In the genomic region with DNA sequence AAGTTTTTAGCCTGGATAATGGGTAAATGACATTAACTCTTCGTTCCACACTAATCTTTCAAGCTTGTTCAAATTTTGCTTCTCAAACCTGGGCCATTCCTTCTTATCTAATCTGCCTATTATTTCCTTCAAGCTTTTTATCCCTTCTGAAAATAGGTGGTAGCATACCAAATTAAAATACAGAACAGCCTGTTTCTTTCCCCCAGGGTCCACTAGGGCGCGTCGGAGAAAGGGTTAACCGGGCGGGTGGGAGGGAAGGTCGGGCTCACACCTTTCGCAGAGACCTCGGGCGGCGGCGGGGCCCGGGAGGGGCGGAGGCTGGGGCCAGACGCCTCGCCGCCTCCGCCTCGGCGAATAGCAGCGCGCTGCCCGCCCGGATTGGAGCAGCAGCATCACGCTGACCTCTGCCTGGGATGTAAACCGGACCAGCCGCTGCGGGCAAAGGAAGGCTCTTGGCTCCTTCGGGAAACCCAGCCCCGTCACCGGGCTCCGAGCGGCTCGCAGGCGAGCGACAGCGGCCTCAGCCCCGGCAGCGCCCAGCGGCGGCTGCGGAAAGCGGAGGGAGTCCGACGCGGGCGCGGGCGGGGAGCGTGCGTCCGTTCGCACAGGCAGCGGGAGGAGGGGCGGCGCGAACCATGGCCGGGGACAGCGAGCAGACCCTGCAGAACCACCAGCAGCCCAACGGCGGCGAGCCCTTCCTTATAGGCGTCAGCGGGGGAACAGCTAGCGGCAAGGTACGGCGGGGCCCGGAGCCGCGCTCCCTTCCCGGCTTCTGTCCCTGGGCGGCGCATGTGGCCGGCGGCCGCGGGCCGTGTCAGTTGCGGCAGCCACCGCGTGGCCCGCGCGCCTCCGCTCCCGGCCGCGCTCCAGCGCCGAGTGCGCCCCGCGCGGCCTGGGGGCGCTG, we compare ENCODE assay signal across 8 cellular contexts. TPM values are rescaled to one million over a fixed set of nuclear protein-coding genes. Genes with fewer than 3 reads are reported as not detected.
A peak's percentile ranks its signal among the peaks of the same experiment; 100 is the strongest.
DNase-seq lines count a peak whose midpoint lies in the region; ATAC-seq lines count a peak whose summit lies in the region.

A gene (plus strand): TSS at position 416 of the 904 bp plus-strand sequence. CDS start 220 bp downstream, at position 636.

- POLR2A ChIA-PET in CD8-positive, alpha-beta memory T cell (lab: Charles Lee) = interaction anchor here (1.1 kb wide), 1 partner anchor 129 kb away, joined by 3 read pairs; a partner anchor contains a TSS

- DNase-seq in CD8-positive, alpha-beta memory T cell = peak; percentile 29 to 63 (median 37)
- peak; percentile 95 for DNase-seq in NCI-H82 (lab: John Stamatoyannopoulos, UW)
- DNase-seq in activated CD8-positive, alpha-beta memory T cell treated with anti-CD3 and anti-CD28 coated beads for 24 hours = peak; percentile 92
- peak; percentile 10 to 14 for DNase-seq in stimulated activated CD8-positive, alpha-beta memory T cell treated with anti-CD3 and anti-CD28 coated beads, Interleukin-2, amount 100 ng/mL, for 1 hour (ENCODE audit: low read depth in 2 of 2)

- H3K36me3 Mint-ChIP-seq in CD8-positive, alpha-beta memory T cell = peaks cover 0 to 7% (median 1%) of the 10 kb centered on the region in 3 donors

- no peaks in the 10 kb centered on the region for H3K27me3 Mint-ChIP-seq in CD8-positive, alpha-beta memory T cell

- H3K27ac Mint-ChIP-seq in CD8-positive, alpha-beta memory T cell = peak within 1 kb of the TSS; percentile 79 to 95 (median 88)

- no peaks in the 10 kb centered on the region for H3K9me3 ChIP-seq in CD8-positive, alpha-beta memory T cell (ENCODE audit: low read length)
- no peaks in the 10 kb centered on the region for H3K9me3 ChIP-seq in endocrine pancreas (ENCODE audit: control insufficient read depth, low read length)
- no peaks in the 10 kb centered on the region for H3K9me3 ChIP-seq in mesodermal cell (ENCODE audit: control insufficient read depth, low read length)

- H3K36me3 ChIP-seq in CD8-positive, alpha-beta memory T cell (ENCODE audit: insufficient read depth, low read length) = no peaks in the 10 kb centered on the region
- H3K36me3 ChIP-seq in endocrine pancreas (ENCODE audit: control insufficient read depth, insufficient read depth, low read length) = no peaks in the 10 kb centered on the region
- H3K36me3 ChIP-seq in mesodermal cell (ENCODE audit: control insufficient read depth, insufficient read depth, low read length) = peaks cover 13% of the 10 kb centered on the region

- H3K4me3 Mint-ChIP-seq in CD8-positive, alpha-beta memory T cell = peak within 1 kb of the TSS; percentile 95 to 100 (median 97)

- 0% methylated on average over 51 to 74 of the region's 95 CpGs for WGBS in mesodermal cell (ENCODE audit: insufficient coverage in 2 of 2), 2 experiments

- peaks cover 15% of the 10 kb centered on the region for H3K4me1 ChIP-seq in CD8-positive, alpha-beta memory T cell (ENCODE audit: insufficient read depth, low read length)
- peaks cover 6% of the 10 kb centered on the region for H3K4me1 ChIP-seq in endocrine pancreas (ENCODE audit: control insufficient read depth, insufficient read depth, low read length)
- H3K4me1 ChIP-seq in mesodermal cell (ENCODE audit: control insufficient read depth, insufficient read depth, low read length, poor library complexity, severe bottlenecking) = peaks cover 3% of the 10 kb centered on the region

- ATAC-seq in GM19328 (IDR thresholded peaks at IDR 0.05; ENCODE audit: unreplicated experiment) = peak; percentile 63
- ATAC-seq in HG03460 (IDR thresholded peaks at IDR 0.05; ENCODE audit: unreplicated experiment) = peak; percentile 61

- H3K4me1 Mint-ChIP-seq in CD8-positive, alpha-beta memory T cell = peaks cover 21 to 31% (median 22%) of the 10 kb centered on the region in 3 donors

- peak within 1 kb of the TSS; percentile 87 for H3K4me3 ChIP-seq in CD8-positive, alpha-beta memory T cell (ENCODE audit: low read length)
- peak within 1 kb of the TSS; percentile 89 for H3K4me3 ChIP-seq in endocrine pancreas (ENCODE audit: control insufficient read depth, insufficient read depth, low read length)
- peak within 1 kb of the TSS; percentile 82 for H3K4me3 ChIP-seq in mesodermal cell (ENCODE audit: extremely low read depth, insufficient read depth, low read length, poor library complexity, severe bottlenecking)

- CTCF ChIA-PET in CD8-positive, alpha-beta memory T cell (lab: Charles Lee) = interaction anchor here (1.2 kb wide), 1 partner anchor 58 kb away, joined by 3 read pairs; no protein-coding TSS in a partner anchor

- H3K9me3 Mint-ChIP-seq in CD8-positive, alpha-beta memory T cell = no peaks in the 10 kb centered on the region

- peak within 1 kb of the TSS; percentile 89 for H3K9ac ChIP-seq in endocrine pancreas (ENCODE audit: control insufficient read depth, insufficient read depth, low read length)

- no peaks in the 10 kb centered on the region for H3K27me3 ChIP-seq in CD8-positive, alpha-beta memory T cell (ENCODE audit: insufficient read depth, low read length, poor library complexity, severe bottlenecking)
- no peaks in the 10 kb centered on the region for H3K27me3 ChIP-seq in endocrine pancreas (ENCODE audit: control insufficient read depth, insufficient read depth, low read length)

- peak within 1 kb of the TSS; percentile 76 for H3K27ac ChIP-seq in CD8-positive, alpha-beta memory T cell (ENCODE audit: low read depth, low read length)
- H3K27ac ChIP-seq in mesodermal cell (ENCODE audit: low read depth, low read length, severe bottlenecking) = peak within 1 kb of the TSS; percentile 88

RNA-seq across cellular contexts. Expression of the gene that starts here (rescaled TPM):
- total RNA-seq in CD8-positive, alpha-beta memory T cell = 100 to 1,000 TPM in 1 of 2 experiments, 10 to 100 TPM in 1; 97.4 to 100 TPM
- 10.7 TPM for polyA plus RNA-seq in CD8-positive, alpha-beta memory T cell
- polyA plus RNA-seq in mesodermal cell (2013, experiment 1 of 2) = 43.9 TPM
- polyA plus RNA-seq in mesodermal cell (2013, experiment 2 of 2) = 43.2 TPM

Comparison
In these comparisons a context has a peak if more than half of its experiments do, and no peak if none do; other contexts are left out.
1. Peak in every context shown above with its lines: DNase-seq, ATAC-seq, H3K4me3 ChIP-seq and H3K27ac ChIP-seq.
2. DNase-seq: peak in every context shown above with its lines; median percentile 95 in NCI-H82; 92 in activated CD8-positive, alpha-beta memory T cell treated with anti-CD3 and anti-CD28 coated beads for 24 hours; 37 in CD8-positive, alpha-beta memory T cell; 12 in stimulated activated CD8-positive, alpha-beta memory T cell treated with anti-CD3 and anti-CD28 coated beads, Interleukin-2, amount 100 ng/mL, for 1 hour.